Comparison of ENCODE assay signal across 8 cellular contexts in genomic region chr17:5467416-5467815, GRCh38. TPM values are rescaled to one million over a fixed set of nuclear protein-coding genes. Genes with fewer than 3 reads are reported as not detected.
DNase-seq lines count a peak whose midpoint lies in the region; ATAC-seq and TF ChIP-seq lines count a peak whose summit lies in the region.

No MANE protein-coding gene starts in this region.

- H3K79me2 ChIP-seq in H9 (ENCODE audit: insufficient read depth, low read length): peaks cover 51% of the 10 kb centered on the region
- H3K79me2 ChIP-seq in SK-N-SH (ENCODE audit: insufficient read depth): peaks cover 63% of the 10 kb centered on the region

- H3K4ac ChIP-seq in H9 (ENCODE audit: low read depth, low read length): no peak overlapping the region

- H3K9ac ChIP-seq in H9 (ENCODE audit: extremely low read depth, insufficient read length, low read length) (peak overlapping the region; percentile 94), SK-N-SH (peak overlapping the region; percentile 74), skeletal muscle tissue (ENCODE audit: low read depth in 1 of 3, low read length in 3 of 3) (peak overlapping the region; percentile 39 to 84 (median 79))

- H3K27me3 ChIP-seq in H9 (ENCODE audit: insufficient read depth, low read length) (no peaks in the 10 kb centered on the region), SK-N-SH (ENCODE audit: insufficient read depth) (no peaks in the 10 kb centered on the region), skeletal muscle tissue (ENCODE audit: control insufficient read depth in 3 of 3, insufficient read depth in 3 of 3, low read length in 3 of 3) (no peaks in the 10 kb centered on the region)

- H3K36me3 Mint-ChIP-seq in H9 (ENCODE audit: insufficient read depth in 1 of 3, low read depth in 3 of 3): peaks cover 14 to 29% (median 16%) of the 10 kb centered on the region in 3 experiments; a peak in 6 of 7 replicates

- H3K23me2 ChIP-seq in H9 (ENCODE audit: insufficient read length, low read depth, low read length, poor library complexity, severe bottlenecking): peaks cover 10% of the 10 kb centered on the region

- no peak overlapping the region for H3K23ac ChIP-seq in H9 (ENCODE audit: insufficient read length, low read depth, low read length)

- H3K4me1 Mint-ChIP-seq in H9: peaks cover 22 to 23% of the 10 kb centered on the region in 2 experiments

- H3K27me3 Mint-ChIP-seq in H9 (ENCODE audit: low read depth): no peaks in the 10 kb centered on the region; the same call in 1 of the 2 replicates

- peaks cover 2% of the 10 kb centered on the region for H3K79me1 ChIP-seq in H9 (ENCODE audit: insufficient read depth, low read depth, low read length, poor library complexity, severe bottlenecking)

- peak overlapping the region; percentile 98 for H3K4me2 ChIP-seq in H9 (ENCODE audit: insufficient read depth, insufficient read length, low read length)
- H3K4me2 ChIP-seq in SK-N-SH: peak overlapping the region; percentile 95

- no peak overlapping the region for H2BK5ac ChIP-seq in H9 (ENCODE audit: insufficient read length, low read length)

- H3T11ph ChIP-seq in H9 (ENCODE audit: low read length): no peak overlapping the region

- H3K27ac Mint-ChIP-seq in H9: peak overlapping the region in 2 of 3 experiments; percentile 53 to 86; a peak in 3 of 7 replicates

- no peak overlapping the region for H3K18ac ChIP-seq in H9 (ENCODE audit: insufficient read length, low read depth, low read length)

- TF ChIP-seq CTCF in H9 (conservative IDR thresholded peaks at IDR 0.05): no peak
- TF ChIP-seq CTCF in SK-N-SH (IDR thresholded peaks at IDR 0.05): no peak
- no peak for TF ChIP-seq CTCF in fibroblast of villous mesenchyme (IDR thresholded peaks at IDR 0.05; ENCODE audit: insufficient read depth, low read depth, low read length)

- DNase-seq in H9 (no peak), SK-N-SH (peak; percentile 54), fibroblast of villous mesenchyme (ENCODE audit: low read depth) (no peak), caudate nucleus (lab: John Stamatoyannopoulos, UW) (no peak), NCI-H1694 treated with DMSO at 0.1 percent for 48 hours (lab: John Stamatoyannopoulos, UW) (no peak)
- DNase-seq in stimulated activated naive CD4-positive, alpha-beta T cell (lab: John Stamatoyannopoulos, UW): no peak

- no peak overlapping the region for H2AFZ ChIP-seq in H9 (ENCODE audit: low read length)
- H2AFZ ChIP-seq in SK-N-SH (ENCODE audit: low read depth): peak overlapping the region; percentile 80; the same call in 1 of the 2 replicates

- no peaks in the 10 kb centered on the region for H3K9me2 ChIP-seq in SK-N-SH

- H2BK12ac ChIP-seq in H9 (ENCODE audit: insufficient read length, low read depth, low read length): no peak overlapping the region

- H3K36me3 ChIP-seq in SK-N-SH (replicated peaks in 1 of 2; ENCODE audit: control insufficient read depth in 1 of 2, insufficient read depth in 2 of 2, low read length in 1 of 2) (peaks cover 12 to 17% of the 10 kb centered on the region in 2 experiments), skeletal muscle tissue (ENCODE audit: control insufficient read depth in 3 of 3, insufficient read depth in 3 of 3, low read length in 3 of 3) (peaks cover 0 to 7% (median 6%) of the 10 kb centered on the region in 3 donors)

- peaks cover 13% of the 10 kb centered on the region for H3F3A ChIP-seq in SK-N-SH (replicated peaks; ENCODE audit: insufficient read depth)

- H3K27ac ChIP-seq in H9 (ENCODE audit: insufficient read length, low read depth, low read length) (no peak overlapping the region), SK-N-SH (ENCODE audit: low read depth in 2 of 2, low read length in 1 of 2) (peak overlapping the region; percentile 63 to 74; a peak in 3 of 4 replicates), skeletal muscle tissue (ENCODE audit: low read depth, low read length) (no peak overlapping the region), caudate nucleus (ENCODE audit: low read depth, low read length) (no peak overlapping the region)

- ATAC-seq in HG02852 (IDR thresholded peaks at IDR 0.05; ENCODE audit: unreplicated experiment): no peak

- H4K20me1 ChIP-seq in H9 (ENCODE audit: control insufficient read depth, insufficient read depth, insufficient read length) (no peaks in the 10 kb centered on the region), SK-N-SH (ENCODE audit: insufficient read depth) (peaks cover 14% of the 10 kb centered on the region)

- H3K4me1 ChIP-seq in H9 (ENCODE audit: insufficient read depth, low read length) (no peaks in the 10 kb centered on the region), SK-N-SH (ENCODE audit: control insufficient read depth in 1 of 2, insufficient read depth in 2 of 2, low read depth in 1 of 2, low read length in 1 of 2) (peaks cover 0 to 13% of the 10 kb centered on the region in 2 experiments; a peak in 2 of 4 replicates), skeletal muscle tissue (ENCODE audit: control insufficient read depth in 3 of 3, insufficient read depth in 3 of 3, low read length in 3 of 3) (peaks cover 10 to 19% (median 17%) of the 10 kb centered on the region in 3 donors)

- H2AK5ac ChIP-seq in H9 (ENCODE audit: insufficient read length, low read length): no peak overlapping the region

- no peak overlapping the region for H2BK20ac ChIP-seq in H9 (ENCODE audit: low read depth, low read length, poor library complexity, severe bottlenecking)

- CTCF ChIA-PET in SK-N-SH (lab: Yijun Ruan, JAX): interaction anchor here (7.9 kb wide), 1 partner anchor 27 kb away, joined by 66 read pairs; the partner anchor contains the start of gene C1QBP

- H3K4me3 Mint-ChIP-seq in H9: peak overlapping the region; percentile 95 to 99

- H3K9me3 ChIP-seq in H9 (ENCODE audit: control insufficient read depth, low read depth, low read length) (no peaks in the 10 kb centered on the region), SK-N-SH (no peaks in the 10 kb centered on the region), skeletal muscle tissue (ENCODE audit: control insufficient read depth in 3 of 3, low read length in 3 of 3) (no peaks in the 10 kb centered on the region)

- no peak overlapping the region for H2BK120ac ChIP-seq in H9 (ENCODE audit: low read depth, low read length, poor library complexity, severe bottlenecking)

- POLR2A ChIA-PET in SK-N-SH (lab: Yijun Ruan, JAX): interaction anchor here (2.2 kb wide), 1 partner anchor 18 kb away, joined by 35 read pairs; the partner anchor contains the start of genes DERL2 and MIS12

- H4K8ac ChIP-seq in H9 (replicated peaks; ENCODE audit: insufficient read length, low read depth, low read length): no peak overlapping the region

- H3K4me3 ChIP-seq in SK-N-SH (ENCODE audit: low read depth in 2 of 2, low read length in 1 of 2): peak overlapping the region; percentile 88 to 98
- H3K4me3 ChIP-seq in fibroblast of villous mesenchyme (ENCODE audit: low read depth, low read length): peak overlapping the region; percentile 82
- peak overlapping the region; percentile 84 to 90 (median 85) for H3K4me3 ChIP-seq in skeletal muscle tissue (ENCODE audit: low read length in 3 of 3)

- H3K14ac ChIP-seq in H9 (ENCODE audit: insufficient read depth, low read length): no peak overlapping the region

- TF ChIP-seq RAD21 in SK-N-SH (IDR thresholded peaks at IDR 0.05; ENCODE audit: low read length): no peak

- H4K5ac ChIP-seq in H9 (ENCODE audit: insufficient read length, low read depth, low read length): no peak overlapping the region

- H3K56ac ChIP-seq in H9 (ENCODE audit: insufficient read length, low read depth, low read length): no peak overlapping the region

- H3K9me3 Mint-ChIP-seq in H9: no peaks in the 10 kb centered on the region

- no peak for TF ChIP-seq EP300 in SK-N-SH (IDR thresholded peaks at IDR 0.05; ENCODE audit: borderline replicate concordance in 1 of 2, low read depth in 1 of 2, low read length in 1 of 2)

- H4K91ac ChIP-seq in H9 (ENCODE audit: insufficient read length, low read depth, low read length): no peak overlapping the region

- no peak overlapping the region for H2BK15ac ChIP-seq in H9 (ENCODE audit: low read depth, low read length)

- no CpG with 5 or more reads among the region's 8 CpGs for WGBS in H9 (ENCODE audit: extremely low coverage, insufficient read length, low lambda C conversion rate)
- WGBS in SK-N-SH (ENCODE audit: low lambda C conversion rate): 3% methylated on average over 8 of the region's 8 CpGs

TF ChIP-seq in SK-N-SH, 30 proteins besides CTCF, POLR2A, EP300 and RAD21:
- TF ChIP-seq SIN3A (IDR thresholded peaks at IDR 0.05; ENCODE audit: borderline replicate concordance, low read depth, low read length): 0 out of 2 replicates have a peak, but pooled peaks have one; percentile 6
- TF ChIP-seq MAX (IDR thresholded peaks at IDR 0.05; ENCODE audit: low read depth): no peak

RNA-seq across cellular contexts. Expression of gene DHX33, which starts 1.4 kb away (rescaled TPM):
- total RNA-seq in H9 (2021) (66.7 and 69.9 TPM in 2 replicates), fibroblast of villous mesenchyme (14.2 and 14.8 TPM in 2 replicates), skeletal muscle tissue (7.3 TPM)
- polyA plus RNA-seq in SK-N-SH (2012; rRNA removed): 12.9 and 15.5 TPM in 2 replicates
- 11.6 and 13.0 TPM in 2 replicates for polyA plus RNA-seq in SK-N-SH (2012; cell fraction: cytosol; rRNA removed)
- polyA plus RNA-seq in SK-N-SH (2012; cell fraction: nucleus; rRNA removed): 23.1 and 27.2 TPM in 2 replicates

RNA-seq across cellular contexts. Expression of gene DERL2, which starts 18.6 kb away (rescaled TPM):
- total RNA-seq in H9 (2021): 83.2 and 85.6 TPM in 2 replicates
- polyA plus RNA-seq in SK-N-SH (2012; rRNA removed): 42.5 and 58.8 TPM in 2 replicates
- 50.2 and 50.8 TPM in 2 replicates for polyA plus RNA-seq in SK-N-SH (2012; cell fraction: cytosol; rRNA removed)
- polyA plus RNA-seq in SK-N-SH (2012; cell fraction: nucleus; rRNA removed): 55.5 and 70.0 TPM in 2 replicates
- total RNA-seq in fibroblast of villous mesenchyme: 29.0 and 45.3 TPM in 2 replicates
- 26.1 TPM for total RNA-seq in skeletal muscle tissue

RNA-seq across cellular contexts. Expression of gene MIS12, which starts 18.9 kb away (rescaled TPM):
- total RNA-seq in H9 (2021): 28.6 and 30.7 TPM in 2 replicates
- 9.3 and 12.4 TPM in 2 replicates for polyA plus RNA-seq in SK-N-SH (2012; rRNA removed)
- polyA plus RNA-seq in SK-N-SH (2012; cell fraction: cytosol; rRNA removed): 10.2 and 11.5 TPM in 2 replicates
- polyA plus RNA-seq in SK-N-SH (2012; cell fraction: nucleus; rRNA removed): 8.6 and 25.5 TPM in 2 replicates
- 10.3 and 18.6 TPM in 2 replicates for total RNA-seq in fibroblast of villous mesenchyme
- total RNA-seq in skeletal muscle tissue: 25.6 TPM

RNA-seq across cellular contexts. Expression of gene C1QBP, which starts 28.5 kb away (rescaled TPM):
- total RNA-seq in H9 (2021): 390 and 395 TPM in 2 replicates
- 269 and 277 TPM in 2 replicates for polyA plus RNA-seq in SK-N-SH (2012; rRNA removed)
- polyA plus RNA-seq in SK-N-SH (2012; cell fraction: cytosol; rRNA removed): 404 and 546 TPM in 2 replicates
- polyA plus RNA-seq in SK-N-SH (2012; cell fraction: nucleus; rRNA removed): 115 and 147 TPM in 2 replicates
- 179 and 233 TPM in 2 replicates for total RNA-seq in fibroblast of villous mesenchyme
- 142 TPM for total RNA-seq in skeletal muscle tissue

RNA-seq across cellular contexts. Expression of gene RPAIN, which starts 47.4 kb away (rescaled TPM):
- 78.9 and 81.9 TPM in 2 replicates for total RNA-seq in H9 (2021)
- 75.5 and 89.6 TPM in 2 replicates for polyA plus RNA-seq in SK-N-SH (2012; rRNA removed)
- 96.7 and 106 TPM in 2 replicates for polyA plus RNA-seq in SK-N-SH (2012; cell fraction: cytosol; rRNA removed)
- 58.4 and 108 TPM in 2 replicates for polyA plus RNA-seq in SK-N-SH (2012; cell fraction: nucleus; rRNA removed)
- total RNA-seq in fibroblast of villous mesenchyme: 35.0 and 39.6 TPM in 2 replicates
- total RNA-seq in skeletal muscle tissue: 32.4 TPM

Comparison
In these comparisons a context has a peak if more than half of its experiments do, and no peak if none do; other contexts are left out.
1. H3K27ac ChIP-seq: peak in SK-N-SH (2 of 2); none in H9 (single experiment), skeletal muscle tissue (single experiment) and caudate nucleus (single experiment).
2. Peak in every context shown above with its lines, with median percentiles within 50 percentile points of each other: H3K9ac ChIP-seq and H3K4me3 ChIP-seq.